In the genomic region with DNA sequence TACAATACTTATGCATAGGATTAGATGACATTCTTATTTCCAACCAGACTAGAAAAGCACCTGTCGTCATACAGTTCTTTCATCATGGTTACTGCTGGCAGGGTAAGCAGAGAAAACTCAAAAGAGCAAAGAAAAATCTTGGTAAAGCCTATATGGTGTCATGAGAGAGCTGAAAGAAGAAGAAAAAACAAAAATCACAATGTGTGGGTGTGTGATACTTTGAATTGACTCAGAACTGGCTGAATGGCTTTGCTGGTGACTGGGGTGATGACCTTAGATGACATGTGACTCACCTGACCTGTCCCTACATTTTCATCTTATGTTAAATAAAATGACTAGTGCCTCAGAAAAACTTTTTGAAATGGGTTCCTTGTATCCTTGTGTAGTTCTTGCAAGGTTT, we compare ENCODE assay signal across 18 cellular contexts.
A peak's percentile ranks its signal among the peaks of the same experiment; 100 is the strongest.
DNase-seq lines count a peak whose midpoint lies in the region; ATAC-seq, FAIRE-seq and TF ChIP-seq lines count a peak whose summit lies in the region.
"Had no signal": no experiment of that assay in that cellular context is flagged by ENCODE, and none has a peak within 500 bp of the region (broad histone marks: within the 10 kb centered on the region; RNA-seq: fewer than 3 reads in every experiment).

No MANE protein-coding gene starts in this region.

- no peak for FAIRE-seq in GM19239 (lab: Jason Lieb, UNC)

- ATAC-seq in HG02678 (IDR thresholded peaks at IDR 0.05; ENCODE audit: unreplicated experiment) (peak; percentile 94), HG03432 (IDR thresholded peaks at IDR 0.05; ENCODE audit: unreplicated experiment) (peak; percentile 83)
- ATAC-seq: Panc1, WTC11 had no signal

- no peak for TF ChIP-seq CTCF in GM10266 (IDR thresholded peaks at IDR 0.05; ENCODE audit: control insufficient read depth, insufficient read depth, low read depth, missing control alignments)

- peak; percentile 12 for DNase-seq in GM10266 (ENCODE audit: extremely low spot score)
- DNase-seq in GM19239 (ENCODE audit: insufficient read length, low spot score): peak; percentile 1
- DNase-seq in NCI-H2081 (lab: John Stamatoyannopoulos, UW): no peak
- DNase-seq in SK-N-DZ (ENCODE audit: low spot score): no peak
- DNase-seq in UCSD-AML1 (lab: John Stamatoyannopoulos, UW; ENCODE audit: unreplicated experiment): no peak
- DNase-seq in glomerular visceral epithelial cell (ENCODE audit: extremely low spot score): no peak
- DNase-seq: activated gamma-delta T cell treated with Interleukin-2 at 50 U/mL for 16 hours; aorta; CD4-positive, alpha-beta memory T cell; colonic mucosa; head of caudate nucleus; MG63; NCI-H2029 treated with DMSO at 0.1 percent for 48 hours; testis had no signal

Comparison
In these comparisons a context has a peak if more than half of its experiments do, and no peak if none do; other contexts are left out.
1. DNase-seq: peak in GM10266 (single experiment) and GM19239 (single experiment); none in NCI-H2081 (0 of 2), SK-N-DZ (single experiment), UCSD-AML1 (single experiment) and glomerular visceral epithelial cell (single experiment).